In the genomic region with DNA sequence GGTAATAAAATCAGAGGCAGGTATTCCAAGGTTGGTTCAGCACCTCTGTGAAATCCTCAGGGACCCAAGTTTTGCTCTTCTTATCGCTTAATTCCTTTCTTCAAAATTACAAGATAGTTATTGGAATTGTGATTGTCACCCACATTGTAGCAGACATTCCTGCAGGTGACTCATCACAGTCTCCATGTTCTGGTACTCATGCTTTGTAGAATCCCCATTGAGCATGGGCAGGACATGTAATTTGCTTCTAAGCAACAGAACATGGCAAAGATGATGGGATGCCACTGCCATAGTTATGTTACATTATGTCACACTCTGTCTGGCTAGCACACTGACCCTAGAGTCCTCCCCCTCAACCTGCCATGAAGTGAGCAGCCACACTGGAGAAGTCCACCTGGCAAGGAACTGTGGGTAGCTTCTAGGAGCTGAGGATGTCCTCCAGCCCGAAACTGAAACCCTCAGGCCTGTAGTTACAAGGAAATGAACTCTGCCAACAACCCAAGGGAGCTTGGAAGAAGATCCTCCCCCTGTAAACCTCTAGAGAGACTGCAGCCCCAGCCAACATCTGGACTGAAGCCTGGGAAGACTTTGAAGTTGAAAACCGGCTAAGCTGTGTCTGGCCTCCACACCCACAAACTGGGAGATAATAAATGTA, we compare ENCODE assay signal across 1 cellular context.
TF ChIP-seq lines count a peak whose summit lies in the region.

No MANE protein-coding gene starts in this region.

TF ChIP-seq in GM12878, 131 proteins besides CTCF, POLR2A, EP300 and RAD21:
- TF ChIP-seq TAF1 (IDR thresholded peaks at IDR 0.05; ENCODE audit: borderline replicate concordance, low read depth, low read length) (no peak), ZBED1 (IDR thresholded peaks at IDR 0.05; ENCODE audit: borderline replicate concordance) (no peak), RAD51 (IDR thresholded peaks at IDR 0.05) (no peak), TCF7 (IDR thresholded peaks at IDR 0.05; ENCODE audit: borderline replicate concordance) (no peak), KDM1A (IDR thresholded peaks at IDR 0.05; ENCODE audit: borderline replicate concordance) (no peak), IKZF2 (IDR thresholded peaks at IDR 0.05) (no peak), SIX5 (IDR thresholded peaks at IDR 0.05; ENCODE audit: low read depth, low read length, severe bottlenecking) (no peak)
- TF ChIP-seq, protein P1, sequence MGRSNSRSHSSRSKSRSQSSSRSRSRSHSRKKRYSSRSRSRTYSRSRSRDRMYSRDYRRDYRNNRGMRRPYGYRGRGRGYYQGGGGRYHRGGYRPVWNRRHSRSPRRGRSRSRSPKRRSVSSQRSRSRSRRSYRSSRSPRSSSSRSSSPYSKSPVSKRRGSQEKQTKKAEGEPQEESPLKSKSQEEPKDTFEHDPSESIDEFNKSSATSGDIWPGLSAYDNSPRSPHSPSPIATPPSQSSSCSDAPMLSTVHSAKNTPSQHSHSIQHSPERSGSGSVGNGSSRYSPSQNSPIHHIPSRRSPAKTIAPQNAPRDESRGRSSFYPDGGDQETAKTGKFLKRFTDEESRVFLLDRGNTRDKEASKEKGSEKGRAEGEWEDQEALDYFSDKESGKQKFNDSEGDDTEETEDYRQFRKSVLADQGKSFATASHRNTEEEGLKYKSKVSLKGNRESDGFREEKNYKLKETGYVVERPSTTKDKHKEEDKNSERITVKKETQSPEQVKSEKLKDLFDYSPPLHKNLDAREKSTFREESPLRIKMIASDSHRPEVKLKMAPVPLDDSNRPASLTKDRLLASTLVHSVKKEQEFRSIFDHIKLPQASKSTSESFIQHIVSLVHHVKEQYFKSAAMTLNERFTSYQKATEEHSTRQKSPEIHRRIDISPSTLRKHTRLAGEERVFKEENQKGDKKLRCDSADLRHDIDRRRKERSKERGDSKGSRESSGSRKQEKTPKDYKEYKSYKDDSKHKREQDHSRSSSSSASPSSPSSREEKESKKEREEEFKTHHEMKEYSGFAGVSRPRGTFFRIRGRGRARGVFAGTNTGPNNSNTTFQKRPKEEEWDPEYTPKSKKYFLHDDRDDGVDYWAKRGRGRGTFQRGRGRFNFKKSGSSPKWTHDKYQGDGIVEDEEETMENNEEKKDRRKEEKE (IDR thresholded peaks at IDR 0.05), result no peak
TF ChIP-seq in GM12878: peak in this region for 0.
